8 cellular contexts compared by ENCODE assay signal in the genomic region with DNA sequence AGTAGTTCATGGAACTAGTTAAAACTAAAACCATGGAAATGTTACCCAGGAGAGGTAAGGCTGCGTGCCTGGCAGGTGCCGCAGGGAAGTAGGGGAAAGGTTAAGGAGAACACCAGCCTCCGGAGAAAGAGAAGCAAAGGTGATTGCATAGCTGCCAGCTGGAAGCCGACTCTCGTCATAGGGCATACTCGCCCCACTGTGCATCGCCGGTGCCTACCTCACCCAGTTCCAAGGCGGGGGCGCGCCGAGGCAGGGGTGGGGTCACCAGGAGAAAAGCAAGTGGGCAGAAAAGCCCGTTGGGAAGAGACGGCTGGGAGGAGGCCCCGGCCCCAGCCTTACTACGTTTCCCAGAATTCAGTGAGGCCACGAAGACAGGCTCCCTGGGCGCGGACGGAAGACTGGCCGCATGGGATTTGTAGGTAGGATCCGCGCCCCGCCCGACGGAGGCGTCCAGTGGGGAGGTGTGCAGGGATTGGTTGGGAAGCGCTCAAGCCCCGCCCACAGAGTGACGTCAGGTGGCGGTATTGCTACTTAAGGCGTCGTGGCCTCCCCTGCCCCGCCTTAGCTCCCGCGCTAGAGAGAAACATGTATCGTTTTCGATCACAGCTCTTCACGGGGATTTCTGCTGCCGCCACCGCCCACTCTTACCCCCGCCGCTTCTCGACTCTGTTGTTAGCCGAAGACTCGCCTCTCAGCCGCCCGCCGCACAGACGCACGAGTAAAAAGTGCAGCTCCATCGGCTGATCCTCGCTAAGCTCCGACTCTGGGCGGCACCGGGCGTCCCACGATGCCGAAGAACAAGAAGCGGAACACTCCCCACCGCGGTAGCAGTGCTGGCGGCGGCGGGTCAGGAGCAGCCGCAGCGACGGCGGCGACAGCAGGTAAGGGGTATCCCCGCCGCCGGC. TPM values are rescaled to one million over a fixed set of nuclear protein-coding genes. Genes with fewer than 3 reads are reported as not detected.
DNase-seq lines count a peak whose midpoint lies in the region; ATAC-seq and TF ChIP-seq lines count a peak whose summit lies in the region.

A gene with protein sequence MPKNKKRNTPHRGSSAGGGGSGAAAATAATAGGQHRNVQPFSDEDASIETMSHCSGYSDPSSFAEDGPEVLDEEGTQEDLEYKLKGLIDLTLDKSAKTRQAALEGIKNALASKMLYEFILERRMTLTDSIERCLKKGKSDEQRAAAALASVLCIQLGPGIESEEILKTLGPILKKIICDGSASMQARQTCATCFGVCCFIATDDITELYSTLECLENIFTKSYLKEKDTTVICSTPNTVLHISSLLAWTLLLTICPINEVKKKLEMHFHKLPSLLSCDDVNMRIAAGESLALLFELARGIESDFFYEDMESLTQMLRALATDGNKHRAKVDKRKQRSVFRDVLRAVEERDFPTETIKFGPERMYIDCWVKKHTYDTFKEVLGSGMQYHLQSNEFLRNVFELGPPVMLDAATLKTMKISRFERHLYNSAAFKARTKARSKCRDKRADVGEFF (plus strand): TSS at position 559 of the 905 bp plus-strand sequence. CDS start 229 bp downstream, at position 788.

- H3K27me3 Mint-ChIP-seq in activated T-cell treated with anti-CD3 and anti-CD28 coated beads, Interleukin-2, amount 50 U/mL, for 24 hours, result no peaks in the 10 kb centered on the region

- H3K27ac ChIP-seq in mucosa of rectum (ENCODE audit: low read depth in 2 of 2, low read length in 2 of 2), result peak within 1 kb of the TSS; percentile 99 to 100

- no peaks in the 10 kb centered on the region for H3K36me3 ChIP-seq in mucosa of rectum (ENCODE audit: control insufficient read depth in 2 of 2, insufficient read depth in 2 of 2, low read length in 2 of 2)

- DNase-seq in DMS153 treated with DMSO at 0.1 percent for 48 hours (lab: John Stamatoyannopoulos, UW; ENCODE audit: unreplicated experiment) (peak; percentile 89), KBM-7 (peak; percentile 99), epithelial cell of proximal tubule (ENCODE audit: low read depth) (peak; percentile 76)
- DNase-seq in activated T-cell treated with anti-CD3 and anti-CD28 coated beads, Interleukin-2, amount 50 U/mL, for 24 hours, result peak; percentile 99
- peak; percentile 100 for DNase-seq in stimulated activated CD8-positive, alpha-beta memory T cell treated with anti-CD3 and anti-CD28 coated beads, Interleukin-4, amount 100 ng/mL, for 48 hours

- H3K4me1 Mint-ChIP-seq in activated T-cell treated with anti-CD3 and anti-CD28 coated beads, Interleukin-2, amount 50 U/mL, for 24 hours (ENCODE audit: low read depth), result peaks cover 51% of the 10 kb centered on the region

- peaks cover 41% of the 10 kb centered on the region for H3K36me3 Mint-ChIP-seq in activated T-cell treated with anti-CD3 and anti-CD28 coated beads, Interleukin-2, amount 50 U/mL, for 24 hours (ENCODE audit: low read depth)

- in situ Hi-C loops in KBM-7 (cut with MboI; ENCODE audit: low pct_unique_long_range_greater_than_20kb, low sequenced_read_pairs), result no loop called here

- peak within 1 kb of the TSS; percentile 97 to 99 for H3K9ac ChIP-seq in mucosa of rectum (ENCODE audit: low read depth in 1 of 2, low read length in 2 of 2)

- H3K9me3 Mint-ChIP-seq in activated T-cell treated with anti-CD3 and anti-CD28 coated beads, Interleukin-2, amount 50 U/mL, for 24 hours, result no peaks in the 10 kb centered on the region

- no peak for TF ChIP-seq CTCF in epithelial cell of proximal tubule (conservative IDR thresholded peaks at IDR 0.05; ENCODE audit: low read depth, low read length)

- H3K4me3 ChIP-seq in epithelial cell of proximal tubule (ENCODE audit: low read depth, low read length) (peak within 1 kb of the TSS; percentile 91), mucosa of rectum (ENCODE audit: low read length in 2 of 2) (peak within 1 kb of the TSS; percentile 91 to 97)

- H3K27ac Mint-ChIP-seq in activated T-cell treated with anti-CD3 and anti-CD28 coated beads, Interleukin-2, amount 50 U/mL, for 24 hours, result peak within 1 kb of the TSS; percentile 99

- peaks cover 17 to 44% of the 10 kb centered on the region in 2 donors for H3K4me1 ChIP-seq in mucosa of rectum (ENCODE audit: control insufficient read depth in 2 of 2, insufficient read depth in 2 of 2, low read length in 2 of 2)

- no peaks in the 10 kb centered on the region for H3K27me3 ChIP-seq in mucosa of rectum (ENCODE audit: control insufficient read depth in 2 of 2, insufficient read depth in 2 of 2, low read length in 2 of 2)

- ATAC-seq in GM21717 (IDR thresholded peaks at IDR 0.05; ENCODE audit: unreplicated experiment), result peak; percentile 76

- H3K4me3 Mint-ChIP-seq in activated T-cell treated with anti-CD3 and anti-CD28 coated beads, Interleukin-2, amount 50 U/mL, for 24 hours, result peak within 1 kb of the TSS; percentile 94

- no peaks in the 10 kb centered on the region for H3K9me3 ChIP-seq in mucosa of rectum (ENCODE audit: control insufficient read depth in 2 of 2, low read length in 2 of 2)

TF ChIP-seq in PFSK-1, 5 proteins besides CTCF, POLR2A, EP300 and RAD21:
- TF ChIP-seq FOXP2 (optimal IDR thresholded peaks at IDR 0.05; ENCODE audit: borderline replicate concordance, extremely low read depth, extremely low read length, insufficient read depth) (peak; percentile 29), TAF1 (IDR thresholded peaks at IDR 0.05; ENCODE audit: borderline replicate concordance, insufficient read depth, low read length) (peak; percentile 66; the same call in 1 of the 2 replicates), SIN3A (IDR thresholded peaks at IDR 0.05; ENCODE audit: borderline replicate concordance, insufficient read depth, low read length) (no peak), POLR2AphosphoS5 (IDR thresholded peaks at IDR 0.05; ENCODE audit: low read depth, low read length) (peak; percentile 99)

RNA-seq across cellular contexts. Expression of the gene that starts here (rescaled TPM):
- 78.5 TPM for polyA plus RNA-seq in PFSK-1 (2012; ENCODE audit: insufficient read length, low read depth)
- total RNA-seq in epithelial cell of proximal tubule, result 18.0 and 27.3 TPM in 2 replicates

Comparison
In these comparisons a context has a peak if more than half of its experiments do, and no peak if none do; other contexts are left out.
1. Peak in every context shown above with its lines: DNase-seq, ATAC-seq, H3K4me3 ChIP-seq and H3K27ac ChIP-seq.